In genomic region chr9:137130176-137130755, GRCh38 we compare ENCODE assay signal across 8 cellular contexts. TPM values are rescaled to one million over a fixed set of nuclear protein-coding genes. Genes with fewer than 3 reads are reported as not detected.
DNase-seq lines count a peak whose midpoint lies in the region; ATAC-seq, FAIRE-seq and TF ChIP-seq lines count a peak whose summit lies in the region.

No MANE protein-coding gene starts in this region.

- no peak for TF ChIP-seq POLR2A in GM12878 (IDR thresholded peaks at IDR 0.05; ENCODE audit: low read depth, low read length)

- no peak overlapping the region for H2BK5ac ChIP-seq in mesendoderm (ENCODE audit: low read length)

- H4K5ac ChIP-seq in mesendoderm (ENCODE audit: low read length), result no peak overlapping the region

- peak overlapping the region; percentile 46 for H3K18ac ChIP-seq in mesendoderm (ENCODE audit: low read length)

- H3K9ac ChIP-seq in GM12878 (ENCODE audit: control insufficient read depth, insufficient read depth, low read length), result peak overlapping the region; percentile 58
- H3K9ac ChIP-seq in mesendoderm (ENCODE audit: low read length), result peak overlapping the region; percentile 65

- BruUV-seq in GM12878 (replicated peaks; lab: Mats Ljungman, UMichigan), result TSS peak; percentile 66

- peak overlapping the region; percentile 97 for H3K56ac ChIP-seq in mesendoderm (ENCODE audit: low read length)

- H4K8ac ChIP-seq in mesendoderm (ENCODE audit: low read depth, low read length), result peak overlapping the region; percentile 58

- no peak for TF ChIP-seq RAD21 in GM12878 (IDR thresholded peaks at IDR 0.05; ENCODE audit: insufficient read depth, low read depth, low read length)

- no peaks in the 10 kb centered on the region for H3K9me3 ChIP-seq in GM12878 (replicated peaks; ENCODE audit: control insufficient read depth, insufficient read depth, low read length)

- POLR2A ChIA-PET in GM12878 (lab: Charles Lee), result interaction anchor here (0.6 to 7.7 kb wide), 18 partner anchors 10 to 321 kb away, joined by 3 to 166 read pairs (median 6); partner anchors contain the start of genes LRRC26, MAN1B1, RNF208 and TMEM210

- RAD21 ChIA-PET in GM12878 (lab: Charles Lee; ENCODE audit: unreplicated experiment), result interaction anchor here (1.3 to 3.6 kb wide), 5 partner anchors 21 to 95 kb away, joined by 3 to 54 read pairs (median 7); partner anchors contain the start of genes ANAPC2, CYSRT1 and SSNA1

- no peak for TF ChIP-seq CTCF in GM12878 (IDR thresholded peaks at IDR 0.05 in 2 of 3, conservative IDR thresholded peaks at IDR 0.05 in 1 of 3; ENCODE audit: control insufficient read depth in 2 of 3, extremely low read depth in 1 of 3, insufficient read depth in 1 of 3, low read depth in 3 of 3, low read length in 3 of 3)

- H3K4ac ChIP-seq in mesendoderm (ENCODE audit: low read depth, low read length), result peak overlapping the region; percentile 61

- FAIRE-seq in GM12878 (lab: Jason Lieb, UNC), result no peak

- no peak overlapping the region for H3K23ac ChIP-seq in mesendoderm (ENCODE audit: low read length)

- CTCF ChIA-PET in GM12878 (lab: Yijun Ruan, JAX), result interaction anchor here (0.8 to 4.7 kb wide), 10 partner anchors 8 to 106 kb away, joined by 3 to 20 read pairs (median 4); partner anchors contain the start of genes GRIN1, MAN1B1 and SSNA1

- H3K79me2 ChIP-seq in GM12878 (ENCODE audit: control insufficient read depth, insufficient read depth, low read length), result peaks cover 35% of the 10 kb centered on the region
- no peaks in the 10 kb centered on the region for H3K79me2 ChIP-seq in mesendoderm (ENCODE audit: control insufficient read depth, insufficient read depth, low read length)

- SMC1A ChIA-PET in GM12878 (lab: Charles Lee; ENCODE audit: uncharacterized antibody, unreplicated experiment), result interaction anchor here (0.7 to 2.8 kb wide), 6 partner anchors 8 to 340 kb away, joined by 3 to 28 read pairs (median 4); no protein-coding TSS in a partner anchor

- H3K4me2 ChIP-seq in GM12878 (ENCODE audit: control insufficient read depth, insufficient read depth) (peak overlapping the region; percentile 92), mesendoderm (ENCODE audit: low read length) (peak overlapping the region; percentile 45)

- intact Hi-C loops in GM12878 (cut with micrococcal nuclease; ENCODE audit: unreplicated experiment), result no loop called here

- ATAC-seq in HG03432 (IDR thresholded peaks at IDR 0.05; ENCODE audit: unreplicated experiment) (peak; percentile 28), GM12878 (peak; percentile 37), HG03039 (IDR thresholded peaks at IDR 0.05; ENCODE audit: unreplicated experiment) (no peak)

- DNase-seq in NCI-H748 (lab: John Stamatoyannopoulos, UW; ENCODE audit: unreplicated experiment), result peak; percentile 56
- no peak for DNase-seq in NCI-H748 treated with DMSO at 0.1 percent for 48 hours (lab: John Stamatoyannopoulos, UW)
- no peak for DNase-seq in GM12878 (ENCODE audit: low read depth, low spot score)
- peak; percentile 10 for DNase-seq in mesendoderm
- no peak for DNase-seq in NCI-H2107 (lab: John Stamatoyannopoulos, UW)
- DNase-seq in H4 (ENCODE audit: low spot score), result no peak

- peaks cover 8% of the 10 kb centered on the region for H3K4me1 ChIP-seq in GM12878 (ENCODE audit: control insufficient read depth, insufficient read depth, low read length)
- H3K4me1 ChIP-seq in mesendoderm (ENCODE audit: control insufficient read depth, low read depth, low read length), result no peaks in the 10 kb centered on the region

- 2% methylated on average over 57 of the region's 58 CpGs for WGBS in GM12878 (ENCODE audit: insufficient coverage, insufficient replicate concordance, low lambda C conversion rate, missing lambda C conversion rate)
- WGBS in mesendoderm (ENCODE audit: extremely low coverage, insufficient coverage, low lambda C conversion rate), result no CpG with 5 or more reads among the region's 58 CpGs

- in situ Hi-C loops in GM12878 (cut with MboI), result no loop called here

- H3K27me3 ChIP-seq in GM12878 (replicated peaks in 1 of 2; ENCODE audit: control insufficient read depth in 2 of 2, insufficient read depth in 2 of 2, low read length in 1 of 2) (no peaks in the 10 kb centered on the region), mesendoderm (ENCODE audit: insufficient read depth, low read length, poor library complexity) (no peaks in the 10 kb centered on the region)

- H2AK5ac ChIP-seq in mesendoderm (ENCODE audit: low read length), result no peak overlapping the region

- H2AFZ ChIP-seq in GM12878 (ENCODE audit: control insufficient read depth, low read depth, low read length), result peak overlapping the region; percentile 88

- H2BK15ac ChIP-seq in mesendoderm (replicated peaks; ENCODE audit: low read depth), result no peak overlapping the region

- H3K4me3 ChIP-seq in GM12878 (peak overlapping the region; percentile 72), mesendoderm (ENCODE audit: low read length) (peak overlapping the region; percentile 51)

- H3K79me1 ChIP-seq in mesendoderm (ENCODE audit: low read length), result peaks cover 3% of the 10 kb centered on the region

- no peaks in the 10 kb centered on the region for H4K20me1 ChIP-seq in GM12878 (ENCODE audit: control insufficient read depth, insufficient read depth)

- H2BK120ac ChIP-seq in mesendoderm (ENCODE audit: low read depth, low read length), result no peak overlapping the region

- TF ChIP-seq EP300 in GM12878 (IDR thresholded peaks at IDR 0.05; ENCODE audit: borderline replicate concordance in 1 of 2, control insufficient read depth in 1 of 2, low read depth in 2 of 2, low read length in 2 of 2), result no peak

- H3K36me3 ChIP-seq in GM12878 (ENCODE audit: control insufficient read depth in 2 of 2, insufficient read depth in 2 of 2, low read length in 1 of 2) (no peaks in the 10 kb centered on the region), mesendoderm (ENCODE audit: control insufficient read depth, insufficient read depth, low read length) (no peaks in the 10 kb centered on the region)

- peak overlapping the region; percentile 82 for H3K27ac ChIP-seq in GM12878 (ENCODE audit: control insufficient read depth, insufficient read depth)
- no peak overlapping the region for H3K27ac ChIP-seq in mesendoderm (ENCODE audit: low read depth, low read length)

RNA-seq across cellular contexts. Expression of gene GRIN1, which starts 8.7 kb away (rescaled TPM):
- 0.71 and 1.3 TPM in 2 replicates for total RNA-seq in GM12878 (2013; cell fraction: nucleolus; rRNA removed)
- not detected in 2 replicates for total RNA-seq in GM12878 (2014; rRNA removed)
- not detected in 2 replicates for total RNA-seq in GM12878 (2014; rRNA removed; fragmentation: Illumina TruSeq; extraction: Trizol)
- 0.10 and 0.35 TPM in 2 replicates for total RNA-seq in GM12878 (2021)
- not detected for polyA plus RNA-seq in GM12878 (2011; ENCODE audit: low read depth)
- 0.05 TPM in 1 of 2 replicates, not detected in the other for polyA plus RNA-seq in GM12878 (2011; rRNA removed)
- polyA plus RNA-seq in GM12878 (2011; cell fraction: cytosol; rRNA removed), result 0.01 and 0.02 TPM in 2 replicates
- polyA plus RNA-seq in GM12878 (2011; cell fraction: nucleus; rRNA removed), result 0.32 and 0.75 TPM in 2 replicates
- 0.16 and 0.27 TPM in 2 replicates for polyA plus RNA-seq in GM12878 (2012)
- 0.06 TPM in 1 of 2 replicates, not detected in the other for polyA plus RNA-seq in GM12878 (2014; fragmentation: Illumina TruSeq; extraction: Trizol)
- not detected for polyA plus RNA-seq in GM12878 (2014; fragmentation: Nextera tagmentation; extraction: Ambion mirVana)
- 0.01 and 0.05 TPM in 2 replicates for polyA plus RNA-seq in GM12878 (2014; rRNA removed)
- not detected for polyA plus RNA-seq in GM12878 (2016; fragmentation: Nextera tagmentation; extraction: Ambion mirVana)
- not detected in 2 replicates for polyA minus RNA-seq in GM12878 (2011; rRNA and poly(A)+ RNA removed)
- polyA minus RNA-seq in GM12878 (2011; cell fraction: cytosol; rRNA and poly(A)+ RNA removed), result not detected in 2 replicates
- 0.10 TPM in 1 of 2 replicates, not detected in the other for polyA minus RNA-seq in GM12878 (2011; cell fraction: nucleus; rRNA and poly(A)+ RNA removed)
- polyA plus RNA-seq in mesendoderm (2013, experiment 1 of 2), result 0.14 TPM
- polyA plus RNA-seq in mesendoderm (2013, experiment 2 of 2), result 0.08 TPM
- total RNA-seq in H4 (2014; rRNA removed; shearing (Covaris generic)), result not detected in 2 replicates

RNA-seq across cellular contexts. Expression of gene DPP7, which starts 15.7 kb away (rescaled TPM):
- 114 and 118 TPM in 2 replicates for total RNA-seq in GM12878 (2013; cell fraction: nucleolus; rRNA removed)
- 164 and 177 TPM in 2 replicates for total RNA-seq in GM12878 (2014; rRNA removed)
- 64.3 and 71.9 TPM in 2 replicates for total RNA-seq in GM12878 (2014; rRNA removed; fragmentation: Illumina TruSeq; extraction: Trizol)
- total RNA-seq in GM12878 (2021), result 227 and 245 TPM in 2 replicates
- polyA plus RNA-seq in GM12878 (2011; ENCODE audit: low read depth), result 21.4 TPM
- 35.2 and 84.8 TPM in 2 replicates for polyA plus RNA-seq in GM12878 (2011; rRNA removed)
- polyA plus RNA-seq in GM12878 (2011; cell fraction: cytosol; rRNA removed), result 104 and 181 TPM in 2 replicates
- polyA plus RNA-seq in GM12878 (2011; cell fraction: nucleus; rRNA removed), result 1,163 and 1,192 TPM in 2 replicates
- 161 and 188 TPM in 2 replicates for polyA plus RNA-seq in GM12878 (2012)
- polyA plus RNA-seq in GM12878 (2014; fragmentation: Illumina TruSeq; extraction: Trizol), result 9.2 and 24.8 TPM in 2 replicates
- polyA plus RNA-seq in GM12878 (2014; fragmentation: Nextera tagmentation; extraction: Ambion mirVana), result 10 to 100 TPM in 1 of 2 experiments, under 1 TPM in 1; 0.68 to 10.0 TPM
- 225 and 260 TPM in 2 replicates for polyA plus RNA-seq in GM12878 (2014; rRNA removed)
- 100 to 1,000 TPM; 128 to 150 TPM for polyA plus RNA-seq in GM12878 (2016; fragmentation: Nextera tagmentation; extraction: Ambion mirVana)
- polyA minus RNA-seq in GM12878 (2011; rRNA and poly(A)+ RNA removed), result 34.5 and 75.5 TPM in 2 replicates
- polyA minus RNA-seq in GM12878 (2011; cell fraction: cytosol; rRNA and poly(A)+ RNA removed), result 51.9 and 52.8 TPM in 2 replicates
- 76.9 and 111 TPM in 2 replicates for polyA minus RNA-seq in GM12878 (2011; cell fraction: nucleus; rRNA and poly(A)+ RNA removed)
- polyA plus RNA-seq in mesendoderm (2013, experiment 1 of 2), result 2.1 TPM
- polyA plus RNA-seq in mesendoderm (2013, experiment 2 of 2), result 2.4 TPM
- 34.8 and 52.2 TPM in 2 replicates for total RNA-seq in H4 (2014; rRNA removed; shearing (Covaris generic))

RNA-seq across cellular contexts. Expression of gene LRRC26, which starts 39.6 kb away (rescaled TPM):
- total RNA-seq in GM12878 (2013; cell fraction: nucleolus; rRNA removed), result 3.5 and 5.3 TPM in 2 replicates
- 0.11 TPM in 1 of 2 replicates, not detected in the other for total RNA-seq in GM12878 (2014; rRNA removed)
- total RNA-seq in GM12878 (2014; rRNA removed; fragmentation: Illumina TruSeq; extraction: Trizol), result not detected in 2 replicates
- total RNA-seq in GM12878 (2021), result 0.58 and 0.64 TPM in 2 replicates
- not detected for polyA plus RNA-seq in GM12878 (2011; ENCODE audit: low read depth)
- 0.29 TPM in 1 of 2 replicates, not detected in the other for polyA plus RNA-seq in GM12878 (2011; rRNA removed)
- 0.52 and 1.2 TPM in 2 replicates for polyA plus RNA-seq in GM12878 (2011; cell fraction: cytosol; rRNA removed)
- 3.7 and 4.4 TPM in 2 replicates for polyA plus RNA-seq in GM12878 (2011; cell fraction: nucleus; rRNA removed)
- 0.30 and 0.88 TPM in 2 replicates for polyA plus RNA-seq in GM12878 (2012)
- not detected in 2 replicates for polyA plus RNA-seq in GM12878 (2014; fragmentation: Illumina TruSeq; extraction: Trizol)
- not detected for polyA plus RNA-seq in GM12878 (2014; fragmentation: Nextera tagmentation; extraction: Ambion mirVana)
- polyA plus RNA-seq in GM12878 (2014; rRNA removed), result 0.69 and 0.82 TPM in 2 replicates
- under 1 TPM; 0.33 to 0.91 TPM for polyA plus RNA-seq in GM12878 (2016; fragmentation: Nextera tagmentation; extraction: Ambion mirVana)
- polyA minus RNA-seq in GM12878 (2011; rRNA and poly(A)+ RNA removed), result not detected in 2 replicates
- polyA minus RNA-seq in GM12878 (2011; cell fraction: cytosol; rRNA and poly(A)+ RNA removed), result 1.2 TPM in 1 of 2 replicates, not detected in the other
- polyA minus RNA-seq in GM12878 (2011; cell fraction: nucleus; rRNA and poly(A)+ RNA removed), result 2.1 and 3.7 TPM in 2 replicates
- polyA plus RNA-seq in mesendoderm (2013, experiment 1 of 2), result 0.08 TPM
- polyA plus RNA-seq in mesendoderm (2013, experiment 2 of 2), result 0.07 TPM
- 0.10 and 0.12 TPM in 2 replicates for total RNA-seq in H4 (2014; rRNA removed; shearing (Covaris generic))

RNA-seq across cellular contexts. Expression of gene TMEM210, which starts 41.6 kb away (rescaled TPM):
- not detected in 2 replicates for total RNA-seq in GM12878 (2013; cell fraction: nucleolus; rRNA removed)
- total RNA-seq in GM12878 (2014; rRNA removed) (not detected in 2 replicates), GM12878 (2014; rRNA removed; fragmentation: Illumina TruSeq; extraction: Trizol) (not detected in 2 replicates), GM12878 (2021) (not detected in 2 replicates)
- polyA plus RNA-seq in GM12878 (2011; ENCODE audit: low read depth), result not detected
- polyA plus RNA-seq in GM12878 (2011; rRNA removed) (not detected in 2 replicates), GM12878 (2014; fragmentation: Illumina TruSeq; extraction: Trizol) (not detected in 2 replicates), GM12878 (2014; fragmentation: Nextera tagmentation; extraction: Ambion mirVana) (not detected), GM12878 (2014; rRNA removed) (not detected in 2 replicates), GM12878 (2016; fragmentation: Nextera tagmentation; extraction: Ambion mirVana) (not detected)
- polyA plus RNA-seq in GM12878 (2011; cell fraction: cytosol; rRNA removed), result not detected in 2 replicates
- polyA plus RNA-seq in GM12878 (2011; cell fraction: nucleus; rRNA removed), result not detected in 2 replicates
- not detected in 2 replicates for polyA plus RNA-seq in GM12878 (2012)
- not detected in 2 replicates for polyA minus RNA-seq in GM12878 (2011; rRNA and poly(A)+ RNA removed)
- polyA minus RNA-seq in GM12878 (2011; cell fraction: cytosol; rRNA and poly(A)+ RNA removed), result not detected in 2 replicates
- polyA minus RNA-seq in GM12878 (2011; cell fraction: nucleus; rRNA and poly(A)+ RNA removed), result not detected in 2 replicates
- not detected for polyA plus RNA-seq in mesendoderm (2013, experiment 1 of 2)
- polyA plus RNA-seq in mesendoderm (2013, experiment 2 of 2), result not detected
- not detected in 2 replicates for total RNA-seq in H4 (2014; rRNA removed; shearing (Covaris generic))

RNA-seq across cellular contexts. Expression of gene MAN1B1, which starts 43.5 kb away (rescaled TPM):
- total RNA-seq in GM12878 (2013; cell fraction: nucleolus; rRNA removed), result 99.1 and 110 TPM in 2 replicates
- total RNA-seq in GM12878 (2014; rRNA removed) (27.2 and 34.1 TPM in 2 replicates), GM12878 (2014; rRNA removed; fragmentation: Illumina TruSeq; extraction: Trizol) (16.3 and 21.4 TPM in 2 replicates), GM12878 (2021) (27.1 and 33.3 TPM in 2 replicates)
- 12.4 TPM for polyA plus RNA-seq in GM12878 (2011; ENCODE audit: low read depth)
- polyA plus RNA-seq in GM12878 (2011; rRNA removed) (23.7 and 31.2 TPM in 2 replicates), GM12878 (2014; fragmentation: Illumina TruSeq; extraction: Trizol) (14.8 and 23.5 TPM in 2 replicates), GM12878 (2014; fragmentation: Nextera tagmentation; extraction: Ambion mirVana) (1 to 10 TPM in 1 of 2 experiments, under 1 TPM in 1; 0.71 to 2.0 TPM), GM12878 (2014; rRNA removed) (23.4 and 28.4 TPM in 2 replicates), GM12878 (2016; fragmentation: Nextera tagmentation; extraction: Ambion mirVana) (10 to 100 TPM; 21.9 to 22.1 TPM)
- 31.1 and 38.7 TPM in 2 replicates for polyA plus RNA-seq in GM12878 (2011; cell fraction: cytosol; rRNA removed)
- polyA plus RNA-seq in GM12878 (2011; cell fraction: nucleus; rRNA removed), result 144 and 148 TPM in 2 replicates
- polyA plus RNA-seq in GM12878 (2012), result 27.2 and 31.7 TPM in 2 replicates
- 46.7 and 53.3 TPM in 2 replicates for polyA minus RNA-seq in GM12878 (2011; rRNA and poly(A)+ RNA removed)
- 12.2 and 12.3 TPM in 2 replicates for polyA minus RNA-seq in GM12878 (2011; cell fraction: cytosol; rRNA and poly(A)+ RNA removed)
- polyA minus RNA-seq in GM12878 (2011; cell fraction: nucleus; rRNA and poly(A)+ RNA removed), result 43.0 and 58.7 TPM in 2 replicates
- polyA plus RNA-seq in mesendoderm (2013, experiment 1 of 2), result 17.9 TPM
- polyA plus RNA-seq in mesendoderm (2013, experiment 2 of 2), result 17.2 TPM
- 38.6 and 62.6 TPM in 2 replicates for total RNA-seq in H4 (2014; rRNA removed; shearing (Covaris generic))

Comparison
In these comparisons a context has a peak if more than half of its experiments do, and no peak if none do; other contexts are left out.
1. DNase-seq: peak in NCI-H748 (single experiment) and mesendoderm (single experiment); none in NCI-H748 treated with DMSO at 0.1 percent for 48 hours (single experiment), GM12878 (single experiment), NCI-H2107 (single experiment) and H4 (single experiment).